10 cellular contexts compared by ENCODE assay signal in the genomic region with DNA sequence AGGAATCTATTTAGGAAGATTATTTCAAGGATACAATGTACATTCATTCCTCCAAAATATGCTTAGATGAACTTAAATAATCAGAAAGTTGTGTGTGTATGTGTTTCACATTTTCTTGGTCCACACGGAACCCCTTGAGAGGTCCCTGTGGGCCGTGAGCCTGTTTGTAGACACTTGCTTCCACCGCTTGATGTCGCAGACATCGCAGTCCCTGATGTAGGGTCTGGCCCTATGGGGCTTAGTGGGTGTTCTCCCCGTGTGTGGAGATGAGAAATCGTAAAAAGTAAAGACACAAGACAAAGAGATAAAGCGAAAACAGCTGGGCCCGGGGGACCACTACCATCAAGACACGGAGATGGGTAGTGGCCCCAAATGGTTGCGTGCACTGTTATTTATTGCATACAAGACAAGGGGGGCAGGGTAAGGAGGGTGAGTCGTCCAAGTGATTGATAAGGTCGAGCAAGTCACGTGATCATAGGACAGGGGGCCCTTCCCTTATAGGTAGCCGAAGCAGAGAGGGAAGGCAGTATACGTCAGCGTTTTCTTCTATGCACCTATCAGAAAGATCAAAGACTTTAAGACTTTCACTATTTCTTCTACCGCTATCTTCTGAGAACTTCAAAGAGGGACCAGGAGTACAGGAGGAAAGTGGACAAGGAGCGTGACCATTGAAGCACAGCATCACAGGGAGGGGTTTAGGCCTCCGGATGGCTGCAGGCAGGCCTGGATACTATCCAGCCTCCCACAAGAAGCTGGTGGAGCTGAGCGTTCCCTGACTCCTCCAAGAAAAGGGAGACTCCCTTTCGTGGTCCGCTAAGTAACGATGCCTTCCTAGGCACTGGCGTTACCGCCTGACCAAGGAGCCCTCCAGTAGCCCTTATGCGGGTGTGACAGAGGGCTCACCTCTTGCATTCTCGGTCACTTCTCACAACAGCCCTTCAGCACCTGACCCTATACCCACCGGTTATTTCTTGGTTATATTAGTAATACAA. TPM values are rescaled to one million over a fixed set of nuclear protein-coding genes. Genes with fewer than 3 reads are reported as not detected.
DNase-seq lines count a peak whose midpoint lies in the region; ATAC-seq and TF ChIP-seq lines count a peak whose summit lies in the region.
"Had no signal": no experiment of that assay in that cellular context is flagged by ENCODE, and none has a peak within 500 bp of the region (broad histone marks: within the 10 kb centered on the region; RNA-seq: fewer than 3 reads in every experiment).

No MANE protein-coding gene starts in this region.

- TF ChIP-seq CTCF in left lung (IDR thresholded peaks at IDR 0.05): no peak

- intact Hi-C loops in left lung (cut with DNase I): no loop called here

- H3K9me3 Mint-ChIP-seq in CD8-positive, alpha-beta memory T cell: no peaks in the 10 kb centered on the region
- H3K9me3 Mint-ChIP-seq in T-helper 2 cell treated with Interferon-gamma antibody and Interleukin-4, amounts not matched to agents 5 μg/mL and 100 μg/mL, for 36 hours: no peaks in the 10 kb centered on the region
- no peaks in the 10 kb centered on the region for H3K9me3 Mint-ChIP-seq in naive B cell

- POLR2A ChIA-PET in CD8-positive, alpha-beta memory T cell (lab: Charles Lee): interaction anchor here (0.6 to 2.2 kb wide), 2 partner anchors 25 to 77 kb away, joined by 4 read pairs; no protein-coding TSS in a partner anchor

- H3K27me3 ChIP-seq in CD8-positive, alpha-beta memory T cell (ENCODE audit: insufficient read depth, low read length, poor library complexity, severe bottlenecking): no peaks in the 10 kb centered on the region
- H3K27me3 ChIP-seq in left lung: no peaks in the 10 kb centered on the region
- H3K27me3 ChIP-seq: suprapubic skin had no signal

- H3K4me3 Mint-ChIP-seq in CD8-positive, alpha-beta memory T cell: peak overlapping the region; percentile 35 to 76 (median 53)
- H3K4me3 Mint-ChIP-seq in T-helper 2 cell treated with Interferon-gamma antibody and Interleukin-4, amounts not matched to agents 5 μg/mL and 100 μg/mL, for 36 hours: peak overlapping the region; percentile 49
- peak overlapping the region; percentile 32 to 99 (median 82) for H3K4me3 Mint-ChIP-seq in naive B cell

- H3K4me1 ChIP-seq in CD8-positive, alpha-beta memory T cell (ENCODE audit: insufficient read depth, low read length): peaks cover 16% of the 10 kb centered on the region
- H3K4me1 ChIP-seq in left lung: peaks cover 0 to 24% of the 10 kb centered on the region in 2 donors

- no peak for DNase-seq in CD8-positive, alpha-beta memory T cell
- DNase-seq in T-helper 2 cell treated with Interferon-gamma antibody and Interleukin-4, amounts not matched to agents 5 μg/mL and 100 μg/mL, for 36 hours (ENCODE audit: low spot score): no peak
- DNase-seq in naive B cell: no peak
- DNase-seq in left lung: no peak
- DNase-seq: cerebellar nuclear complex, NCI-H2081 had no signal

- H3K27ac Mint-ChIP-seq in CD8-positive, alpha-beta memory T cell: peak overlapping the region; percentile 75 to 100 (median 88)
- H3K27ac Mint-ChIP-seq in T-helper 2 cell treated with Interferon-gamma antibody and Interleukin-4, amounts not matched to agents 5 μg/mL and 100 μg/mL, for 36 hours: peak overlapping the region; percentile 77
- H3K27ac Mint-ChIP-seq in naive B cell: peak overlapping the region; percentile 90 to 96 (median 94)

- no peak overlapping the region for H3K4me3 ChIP-seq in CD8-positive, alpha-beta memory T cell (ENCODE audit: low read length)
- H3K4me3 ChIP-seq in left lung: no peak overlapping the region
- H3K4me3 ChIP-seq: HAP-1 had no signal

- peak overlapping the region; percentile 80 for H3K27ac ChIP-seq in CD8-positive, alpha-beta memory T cell (ENCODE audit: low read depth, low read length)
- no peak overlapping the region for H3K27ac ChIP-seq in left lung

- ATAC-seq in naive B cell (ENCODE audit: low read depth in 2 of 2) (no peak), left lung (no peak), GM21390 (IDR thresholded peaks at IDR 0.05; ENCODE audit: unreplicated experiment) (no peak), GM21786 (IDR thresholded peaks at IDR 0.05; ENCODE audit: unreplicated experiment) (no peak)

- no peaks in the 10 kb centered on the region for H3K9me3 ChIP-seq in CD8-positive, alpha-beta memory T cell (ENCODE audit: low read length)
- H3K9me3 ChIP-seq in left lung: no peaks in the 10 kb centered on the region
- H3K9me3 ChIP-seq: HAP-1, suprapubic skin had no signal

- no peaks in the 10 kb centered on the region for H3K36me3 ChIP-seq in CD8-positive, alpha-beta memory T cell (ENCODE audit: insufficient read depth, low read length)
- H3K36me3 ChIP-seq in left lung: peaks cover 0 to under 1% of the 10 kb centered on the region in 2 donors
- H3K36me3 ChIP-seq: HAP-1, suprapubic skin had no signal

- peaks cover 0 to 22% (median 0%) of the 10 kb centered on the region in 3 donors for H3K36me3 Mint-ChIP-seq in CD8-positive, alpha-beta memory T cell
- peaks cover 12% of the 10 kb centered on the region for H3K36me3 Mint-ChIP-seq in T-helper 2 cell treated with Interferon-gamma antibody and Interleukin-4, amounts not matched to agents 5 μg/mL and 100 μg/mL, for 36 hours (ENCODE audit: low read depth)
- no peaks in the 10 kb centered on the region for H3K36me3 Mint-ChIP-seq in naive B cell

- H3K27me3 Mint-ChIP-seq in CD8-positive, alpha-beta memory T cell: peaks cover 0 to 1% of the 10 kb centered on the region in 2 donors
- no peaks in the 10 kb centered on the region for H3K27me3 Mint-ChIP-seq in T-helper 2 cell treated with Interferon-gamma antibody and Interleukin-4, amounts not matched to agents 5 μg/mL and 100 μg/mL, for 36 hours (ENCODE audit: low read depth)
- no peaks in the 10 kb centered on the region for H3K27me3 Mint-ChIP-seq in naive B cell

- peaks cover 34 to 41% (median 40%) of the 10 kb centered on the region in 3 donors for H3K4me1 Mint-ChIP-seq in CD8-positive, alpha-beta memory T cell
- peaks cover 13% of the 10 kb centered on the region for H3K4me1 Mint-ChIP-seq in T-helper 2 cell treated with Interferon-gamma antibody and Interleukin-4, amounts not matched to agents 5 μg/mL and 100 μg/mL, for 36 hours (ENCODE audit: low read depth)
- peaks cover 41 to 70% (median 60%) of the 10 kb centered on the region in 3 donors for H3K4me1 Mint-ChIP-seq in naive B cell

- CTCF ChIA-PET in CD8-positive, alpha-beta memory T cell (lab: Charles Lee): interaction anchor here (0.9 to 1.1 kb wide), 3 partner anchors 31 to 105 kb away, joined by 3 read pairs; partner anchors contain the start of gene APOBEC3B

RNA-seq across cellular contexts. Expression of gene APOBEC3C, which starts 1.2 kb away (rescaled TPM):
- 100 to 1,000 TPM; 133 to 138 TPM for total RNA-seq in CD8-positive, alpha-beta memory T cell
- polyA plus RNA-seq in CD8-positive, alpha-beta memory T cell: 255 TPM
- polyA plus RNA-seq in naive B cell (ENCODE audit: low read depth in 6 of 6): 100 to 1,000 TPM; 296 to 326 (median 316) TPM
- total RNA-seq in left lung: 10 to 100 TPM; 25.7 to 36.1 TPM

RNA-seq across cellular contexts. Expression of gene APOBEC3D, which starts 8.1 kb away (rescaled TPM):
- total RNA-seq in CD8-positive, alpha-beta memory T cell: 10 to 100 TPM; 40.8 to 41.3 TPM
- polyA plus RNA-seq in CD8-positive, alpha-beta memory T cell: 20.1 TPM
- 10 to 100 TPM; 10.4 to 33.9 (median 20.4) TPM for polyA plus RNA-seq in naive B cell (ENCODE audit: low read depth in 6 of 6)
- total RNA-seq in left lung: 1 to 10 TPM; 3.7 to 5.5 TPM
- total RNA-seq: suprapubic skin had no signal

RNA-seq across cellular contexts. Expression of gene APOBEC3F, which starts 27.8 kb away (rescaled TPM):
- total RNA-seq in CD8-positive, alpha-beta memory T cell: 10 to 100 TPM; 28.4 to 30.1 TPM
- polyA plus RNA-seq in CD8-positive, alpha-beta memory T cell: 20.5 TPM
- 10 to 100 TPM; 32.0 to 56.2 (median 36.4) TPM for polyA plus RNA-seq in naive B cell (ENCODE audit: low read depth in 6 of 6)
- total RNA-seq in left lung: 10 to 100 TPM; 11.2 to 12.4 TPM

RNA-seq across cellular contexts. Expression of gene APOBEC3B, which starts 30.7 kb away (rescaled TPM):
- total RNA-seq in CD8-positive, alpha-beta memory T cell: 1 to 10 TPM; 6.7 to 7.3 TPM
- 0.55 TPM for polyA plus RNA-seq in CD8-positive, alpha-beta memory T cell
- polyA plus RNA-seq in naive B cell (ENCODE audit: low read depth in 6 of 6): 1 to 10 TPM in 2 of 6 donors, under 1 TPM in 3, not detected in 1; 0.44 to 1.5 (median 0.56) TPM
- 1 to 10 TPM; 1.9 to 9.5 TPM for total RNA-seq in left lung

RNA-seq across cellular contexts. Expression of gene APOBEC3A, which starts 55.4 kb away (rescaled TPM):
- not detected for total RNA-seq in CD8-positive, alpha-beta memory T cell
- not detected for polyA plus RNA-seq in CD8-positive, alpha-beta memory T cell
- 1 to 10 TPM in 1 of 6 donors, under 1 TPM in 2, not detected in 3; 0.29 to 2.8 (median 0.40) TPM for polyA plus RNA-seq in naive B cell (ENCODE audit: low read depth in 6 of 6)
- 10 to 100 TPM in 1 of 2 donors, 1 to 10 TPM in 1; 2.4 to 25.5 TPM for total RNA-seq in left lung

Comparison
In these comparisons a context has a peak if more than half of its experiments do, and no peak if none do; other contexts are left out.
1. RNA of gene APOBEC3D, which starts 8.1 kb away (total RNA-seq): 40.8 to 41.3 TPM in CD8-positive, alpha-beta memory T cell; 3.7 to 5.5 TPM in left lung; every median in the first group is over 4 times any median in the second.
2. Peak in every context shown above with its lines, with median percentiles within 50 percentile points of each other: H3K27ac Mint-ChIP-seq and H3K4me3 Mint-ChIP-seq.